ENCODE assay signal across 9 cellular contexts in genomic region chr10:66284621-66285020, GRCh38.
"Had no signal": no experiment of that assay in that cellular context is flagged by ENCODE, and none has a peak within 500 bp of the region (broad histone marks: within the 10 kb centered on the region; RNA-seq: fewer than 3 reads in every experiment).

No MANE protein-coding gene starts in this region.

- H2AFZ ChIP-seq: GM23248 had no signal

- ATAC-seq: HCT116 had no signal

- DNase-seq: GM23248, GOT3, H9, HFFc6, Kasumi-1, KG1 had no signal

- H3K27ac ChIP-seq: GM23248, HL-60 had no signal

- H3K4me3 ChIP-seq: GM23248 had no signal

- H3K9ac ChIP-seq: GM23248 had no signal

- FAIRE-seq: H54 had no signal
